ENCODE assay signal across 23 cellular contexts in the genomic region with DNA sequence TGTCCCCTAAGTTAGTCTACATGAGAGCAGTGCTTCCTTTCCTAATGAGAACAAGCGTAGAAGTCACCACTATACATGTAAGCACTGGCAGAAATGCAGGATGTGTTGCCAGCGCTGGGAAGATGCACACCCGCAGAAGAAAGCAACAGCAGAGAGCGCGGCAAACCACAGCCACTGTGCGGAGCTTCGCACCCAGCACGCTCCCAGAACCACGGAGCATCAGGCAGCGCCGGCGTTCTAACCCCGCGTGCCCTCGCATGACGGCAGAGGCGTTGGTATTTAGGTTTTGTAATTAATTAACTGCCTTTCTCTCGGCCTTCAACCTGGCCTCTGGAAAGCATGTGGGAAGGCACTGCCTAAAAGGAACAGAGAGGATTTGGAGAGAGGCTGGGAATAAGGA.
"Had no signal": no experiment of that assay in that cellular context is flagged by ENCODE, and none has a peak within 500 bp of the region (broad histone marks: within the 10 kb centered on the region; RNA-seq: fewer than 3 reads in every experiment).

No MANE protein-coding gene starts in this region.

- H2AFZ ChIP-seq: parathyroid adenoma had no signal

- H3K4me3 ChIP-seq: gastrocnemius medialis, lung, right atrium auricular region, skin epidermis, spleen, testis, tibial artery had no signal

- H3K4me1 ChIP-seq: gastrocnemius medialis, parathyroid adenoma, right atrium auricular region, spleen, testis, tibial artery had no signal

- H3K9ac ChIP-seq: parathyroid adenoma had no signal

- H3K9me3 ChIP-seq: gastrocnemius medialis, right atrium auricular region, spleen, testis, tibial artery had no signal

- H3K27me3 ChIP-seq: gastrocnemius medialis, right atrium auricular region, testis had no signal

- H3K27ac ChIP-seq: epithelial cell of prostate, gastrocnemius medialis, parathyroid adenoma, right atrium auricular region, skin epidermis, spleen, testis, tibial artery had no signal

- H3K36me3 ChIP-seq: gastrocnemius medialis, right atrium auricular region, spleen, tibial artery had no signal

- FAIRE-seq: colon, keratinocyte had no signal

- H3K79me2 ChIP-seq: parathyroid adenoma had no signal

- DNase-seq: effector CD8-positive, alpha-beta T cell; endodermal cell; foreskin fibroblast; gastrocnemius medialis; head of caudate nucleus; naive B cell; spleen; stimulated activated CD4-positive, alpha-beta T cell treated with anti-CD3 and anti-CD28 coated beads, Interleukin-4, amount 100 ng/mL, for 4 hours; stimulated activated naive CD8-positive, alpha-beta T cell treated with anti-CD3 and anti-CD28 coated beads, Interleukin-15, Interleukin-2, amounts not matched to agents 100 U/mL and 50 U/mL, for 24 hours; substantia nigra; testis; tibial artery had no signal

- ATAC-seq: esophagus mucosa; gastrocnemius medialis; left lobe of liver; natural killer cell treated with Interleukin-12 subunit alpha and Interleukin-12 subunit beta and Interleukin-15 and Interleukin-18, amount 100 ng/mL, for 72 hours; stimulated activated memory B cell treated with anti-CD40 and anti-IgM and Interleukin-4, amounts not matched to agents 10 μg/mL and 1 μg/mL and 100 μg/mL, for 72 hours; stimulated activated naive CD8-positive, alpha-beta T cell treated with anti-CD3 and anti-CD28 coated beads, Interleukin-15, Interleukin-2, amounts not matched to agents 100 U/mL and 50 U/mL, for 24 hours had no signal
